11 cellular contexts compared by ENCODE assay signal in the genomic region with DNA sequence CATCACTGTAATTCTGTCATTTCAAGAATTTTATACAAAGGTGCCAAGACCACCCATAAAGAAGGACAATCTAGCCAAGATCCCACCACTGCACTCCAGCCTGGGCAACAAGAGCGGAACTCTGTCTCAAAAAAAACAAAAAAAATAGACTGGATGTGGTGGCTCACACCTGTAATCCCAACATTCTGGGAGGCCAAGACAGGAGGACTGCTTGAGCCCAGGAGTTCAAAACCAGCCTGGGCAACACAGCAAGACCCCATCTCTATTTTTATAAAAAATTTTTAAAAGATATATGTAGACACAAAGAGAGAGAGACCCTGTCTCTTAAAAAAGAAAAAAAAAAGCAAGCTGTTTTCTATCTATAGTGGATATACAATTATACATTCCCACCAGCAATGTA.
"Had no signal": no experiment of that assay in that cellular context is flagged by ENCODE, and none has a peak within 500 bp of the region (broad histone marks: within the 10 kb centered on the region; RNA-seq: fewer than 3 reads in every experiment).

No MANE protein-coding gene starts in this region.

- H3K9me3 Mint-ChIP-seq: activated naive CD4-positive, alpha-beta T cell treated with anti-CD3 and anti-CD28 coated beads, Interleukin-2, amount 50 U/mL, for 72 hours had no signal

- H3K27ac ChIP-seq: brain microvascular endothelial cell, parathyroid adenoma, tibial artery had no signal

- H3K27ac Mint-ChIP-seq: activated naive CD4-positive, alpha-beta T cell treated with anti-CD3 and anti-CD28 coated beads, Interleukin-2, amount 50 U/mL, for 72 hours had no signal

- DNase-seq: activated CD4-positive, alpha-beta T cell treated with anti-CD3 and anti-CD28 coated beads for 48 hours; activated effector memory CD4-positive, alpha-beta T cell treated with Interleukin-2 at 50 U/mL for 16 hours; brain microvascular endothelial cell; effector memory CD4-positive, alpha-beta T cell; left ventricle myocardium superior; retina; stimulated activated CD4-positive, alpha-beta T cell treated with anti-CD3 and anti-CD28 coated beads, Interleukin-15, amount 100 ng/mL, for 24 hours; T-helper 9 cell; tibial artery had no signal

- H3K4me1 ChIP-seq: parathyroid adenoma had no signal

- H3K36me3 Mint-ChIP-seq: activated naive CD4-positive, alpha-beta T cell treated with anti-CD3 and anti-CD28 coated beads, Interleukin-2, amount 50 U/mL, for 72 hours had no signal

- H3K4me3 ChIP-seq: tibial artery had no signal

- H3K27me3 ChIP-seq: brain microvascular endothelial cell, tibial artery had no signal

- H3K36me3 ChIP-seq: brain microvascular endothelial cell had no signal

- ATAC-seq: activated naive CD4-positive, alpha-beta T cell treated with anti-CD3 and anti-CD28 coated beads, Interleukin-2, amount 50 U/mL, for 72 hours; left ventricle myocardium superior had no signal

- H2AFZ ChIP-seq: parathyroid adenoma had no signal

- H3K9ac ChIP-seq: parathyroid adenoma had no signal

- H3K9me3 ChIP-seq: tibial artery had no signal
